Comparison of ENCODE assay signal across 10 cellular contexts in the genomic region with DNA sequence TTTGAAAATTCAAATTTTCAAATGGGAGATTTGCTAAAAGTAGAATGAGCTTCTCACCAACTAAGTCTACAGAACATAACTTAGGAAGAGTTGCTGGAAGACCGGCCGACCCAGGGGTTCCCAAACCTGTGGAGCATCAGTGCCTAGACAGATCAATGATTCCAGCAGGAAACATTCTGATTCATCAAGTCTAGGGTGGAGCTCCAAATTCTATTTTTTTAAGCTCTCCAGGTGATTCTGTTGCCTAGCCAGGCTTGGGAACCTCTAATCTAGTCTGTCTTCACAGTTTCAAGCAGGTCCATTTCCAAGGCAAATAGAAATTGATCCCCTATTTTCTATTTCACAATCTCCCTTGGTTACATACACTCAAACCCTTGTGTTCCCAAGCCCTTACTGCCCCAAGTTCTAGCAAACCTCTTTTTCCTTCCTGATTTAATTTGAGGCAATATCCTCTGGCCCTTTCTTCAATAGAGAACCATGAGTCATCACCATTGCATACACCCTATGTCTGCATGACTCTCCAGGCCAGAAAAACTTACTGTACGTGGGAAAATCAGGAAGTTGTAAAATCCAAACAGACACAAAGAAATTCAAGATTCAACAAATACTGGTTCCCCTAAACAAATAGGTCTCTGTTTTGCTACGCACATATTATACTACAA. TPM values are rescaled to one million over a fixed set of nuclear protein-coding genes. Genes with fewer than 3 reads are reported as not detected.
A peak's percentile ranks its signal among the peaks of the same experiment; 100 is the strongest.
DNase-seq lines count a peak whose midpoint lies in the region; ATAC-seq, FAIRE-seq and TF ChIP-seq lines count a peak whose summit lies in the region.
"Had no signal": no experiment of that assay in that cellular context is flagged by ENCODE, and none has a peak within 500 bp of the region (broad histone marks: within the 10 kb centered on the region; RNA-seq: fewer than 3 reads in every experiment).

No MANE protein-coding gene starts in this region.

- no peak overlapping the region for H3K9ac ChIP-seq in Loucy (ENCODE audit: low read depth, low read length, poor library complexity, severe bottlenecking)
- no peak overlapping the region for H3K9ac ChIP-seq in K562 (ENCODE audit: insufficient read depth in 1 of 2, low read depth in 2 of 2, low read length in 2 of 2)

- H4K20me1 ChIP-seq in Loucy (ENCODE audit: insufficient read depth, low read length, poor library complexity, severe bottlenecking) (peaks cover 10% of the 10 kb centered on the region), K562 (replicated peaks; ENCODE audit: control insufficient read depth, insufficient read depth, low read length) (no peaks in the 10 kb centered on the region)

- H3K27me3 ChIP-seq in Loucy (ENCODE audit: insufficient read depth, low read length, poor library complexity, severe bottlenecking) (no peaks in the 10 kb centered on the region), K562 (ENCODE audit: control insufficient read depth in 2 of 2, insufficient read depth in 2 of 2, low read length in 2 of 2) (no peaks in the 10 kb centered on the region; a peak in 1 of 5 replicates)

- no peaks in the 10 kb centered on the region for H3F3A ChIP-seq in Loucy (ENCODE audit: low read depth)

- no peak overlapping the region; the same call in 2 of the 3 replicates for H3K27ac ChIP-seq in K562 (ENCODE audit: extremely low read depth, low read depth, low read length)

- TF ChIP-seq EP300 in K562 (IDR thresholded peaks at IDR 0.05; ENCODE audit: low read length) = no peak

- H3K9me3 ChIP-seq in Loucy (ENCODE audit: insufficient read depth, low read depth, low read length) (no peaks in the 10 kb centered on the region), K562 (replicated peaks; ENCODE audit: control insufficient read depth, insufficient read depth, low read depth, low read length) (no peaks in the 10 kb centered on the region)

- WGBS in K562 (ENCODE audit: insufficient coverage, low coverage, missing lambda C conversion rate) = 11% methylated on average over 4 of the region's 4 CpGs

- no peak for TF ChIP-seq CTCF in Loucy (conservative IDR thresholded peaks at IDR 0.05; ENCODE audit: low read length)
- no peak for TF ChIP-seq CTCF in K562 (IDR thresholded peaks at IDR 0.05 in 2 of 3, conservative IDR thresholded peaks at IDR 0.05 in 1 of 3; ENCODE audit: insufficient read depth in 2 of 3, low read depth in 1 of 3, low read length in 3 of 3)

- BruUV-seq in K562 (replicated peaks; lab: Mats Ljungman, UMichigan) = no TSS peak

- H3K4me2 ChIP-seq in Loucy (ENCODE audit: low read depth, low read length, poor library complexity, severe bottlenecking) = peak overlapping the region; percentile 45
- no peak overlapping the region for H3K4me2 ChIP-seq in K562 (ENCODE audit: insufficient read depth, low read length)

- peak; percentile 63 for DNase-seq in AG08395 (ENCODE audit: low spot score)
- DNase-seq in K562 (ENCODE audit: extremely low read depth in 1 of 4, low spot score in 3 of 4) = no peak
- DNase-seq in left lobe of liver (ENCODE audit: low spot score) = no peak
- no peak for DNase-seq in frontal cortex (ENCODE audit: low spot score in 2 of 2)
- no peak for DNase-seq in activated T-cell treated with anti-CD3 and anti-CD28 coated beads, Interleukin-2, amount 50 U/mL, for 1 hour
- DNase-seq: effector CD4-positive, alpha-beta T cell; Karpas-422 had no signal

- no peaks in the 10 kb centered on the region for H3K9me1 ChIP-seq in K562 (ENCODE audit: control insufficient read depth, insufficient read depth, low read length)

- H3K4me1 ChIP-seq in Loucy (ENCODE audit: insufficient read depth, low read length, poor library complexity, severe bottlenecking) (peaks cover 50% of the 10 kb centered on the region), K562 (replicated peaks in 1 of 2; ENCODE audit: control insufficient read depth in 2 of 2, insufficient read depth in 2 of 2, low read length in 2 of 2) (no peaks in the 10 kb centered on the region; a peak in 1 of 5 replicates)

- H3K4me3 ChIP-seq in Loucy (ENCODE audit: low read length, poor library complexity, severe bottlenecking) (peak overlapping the region; percentile 16), K562 (no peak overlapping the region)

- no peaks in the 10 kb centered on the region for H3K9me2 ChIP-seq in Loucy (replicated peaks; ENCODE audit: low read depth, low read length)

- H3K36me3 ChIP-seq in Loucy (ENCODE audit: insufficient read depth, low read length) (peaks cover 5% of the 10 kb centered on the region; the same call in 1 of the 2 replicates), K562 (ENCODE audit: control insufficient read depth, insufficient read depth, low read length) (no peaks in the 10 kb centered on the region)

- intact Hi-C loops in K562 (cut with micrococcal nuclease) = no loop called here

- ATAC-seq in K562 (peak; percentile 62), left lobe of liver (peak; percentile 54), GM19397 (IDR thresholded peaks at IDR 0.05; ENCODE audit: unreplicated experiment) (no peak), GM18861 (IDR thresholded peaks at IDR 0.05; ENCODE audit: unreplicated experiment) (no peak)

- CTCF ChIA-PET in K562 (lab: Yijun Ruan, JAX; ENCODE audit: low intra/inter-chr PET ratio) = no interaction called here

- H2AFZ ChIP-seq in Loucy (ENCODE audit: low read length) = no peak overlapping the region
- no peak overlapping the region for H2AFZ ChIP-seq in K562 (ENCODE audit: low read depth, low read length)

- H3K79me2 ChIP-seq in Loucy (ENCODE audit: insufficient read depth, low read length) (peaks cover 95% of the 10 kb centered on the region), K562 (ENCODE audit: control insufficient read depth, insufficient read depth, low read length) (peaks cover 27% of the 10 kb centered on the region)

- no peak for TF ChIP-seq RAD21 in K562 (CRISPR knock-in tag; conservative IDR thresholded peaks at IDR 0.05 in 1 of 2, IDR thresholded peaks at IDR 0.05 in 1 of 2)

- no peak for FAIRE-seq in K562 (lab: Jason Lieb, UNC)
- FAIRE-seq in frontal cortex (lab: Jason Lieb, UNC) = no peak

- POLR2A ChIA-PET in K562 (lab: Yijun Ruan, JAX) = no interaction called here

- TF ChIP-seq POLR2A in K562 (conservative IDR thresholded peaks at IDR 0.05) = no peak

- in situ Hi-C loops in K562 (cut with MboI) = no loop called here

TF ChIP-seq in K562, 482 proteins besides CTCF, POLR2A, EP300 and RAD21 (continues in another document):
- TF ChIP-seq C11orf30 (IDR thresholded peaks at IDR 0.05; ENCODE audit: low read depth) (peak; percentile 41), FOSL1 (tag; conservative IDR thresholded peaks at IDR 0.05) (peak; percentile 83), ELF1 (tag; IDR thresholded peaks at IDR 0.05) (peak; percentile 43; the same call in 1 of the 2 replicates), JUN (IDR thresholded peaks at IDR 0.05; ENCODE audit: borderline replicate concordance, low read depth, low read length) (peak; percentile 62), JUN (CRISPR knock-in tag; IDR thresholded peaks at IDR 0.05; ENCODE audit: borderline replicate concordance) (no peak), XRCC4 (IDR thresholded peaks at IDR 0.05; ENCODE audit: extremely low read depth, insufficient read depth, insufficient read length) (no peak), ATF1 (CRISPR knock-in tag; IDR thresholded peaks at IDR 0.05) (no peak), ATF1 (tag; IDR thresholded peaks at IDR 0.05) (no peak), ARID1B (IDR thresholded peaks at IDR 0.05) (peak; percentile 26; the same call in 1 of the 2 replicates), DNMT1 (IDR thresholded peaks at IDR 0.05) (no peak), ZNF316 (IDR thresholded peaks at IDR 0.05) (peak; percentile 29; the same call in 1 of the 2 replicates), CEBPB (tag; IDR thresholded peaks at IDR 0.05) (peak; percentile 55; the same call in 1 of the 2 replicates), DPF2 (IDR thresholded peaks at IDR 0.05) (0 out of 2 replicates have a peak, but pooled peaks have one; percentile 46), ZNF695 (CRISPR knock-in tag; IDR thresholded peaks at IDR 0.05) (no peak), MAFF (IDR thresholded peaks at IDR 0.05; ENCODE audit: low read length) (peak; percentile 2; the same call in 1 of the 2 replicates), JUND (IDR thresholded peaks at IDR 0.05; ENCODE audit: borderline replicate concordance, low read depth, low read length) (peak; percentile 82), JUND (tag; IDR thresholded peaks at IDR 0.05; ENCODE audit: borderline replicate concordance, low read depth, low read length) (peak; percentile 78), ATF3 (IDR thresholded peaks at IDR 0.05) (peak; percentile 89), ATF3 (CRISPR knock-in tag; conservative IDR thresholded peaks at IDR 0.05) (no peak)

RNA-seq across cellular contexts. Expression of gene ATXN1, which starts 8.9 kb away (rescaled TPM):
- 1.0 and 1.9 TPM in 2 replicates for total RNA-seq in K562 (2011; cell fraction: chromatin; rRNA removed; ENCODE audit: low replicate concordance)
- total RNA-seq in K562 (2011; cell fraction: nucleolus; rRNA removed) = 1.3 and 1.8 TPM in 2 replicates
- total RNA-seq in K562 (2011; cell fraction: nucleoplasm; rRNA removed) = 0.88 and 1.4 TPM in 2 replicates
- under 0.01 and 0.41 TPM in 2 replicates for total RNA-seq in K562 (2014; rRNA removed)
- 0.29 and 0.47 TPM in 2 replicates for total RNA-seq in K562 (2014; rRNA removed; fragmentation: Illumina TruSeq; extraction: Trizol)
- 0.80 and 0.94 TPM in 2 replicates for total RNA-seq in K562 (2015; rRNA removed; fragmentation: Illumina TruSeq; extraction: Trizol)
- 0.60 and 0.63 TPM in 2 replicates for total RNA-seq in K562 (2021)
- polyA plus RNA-seq in K562 (2011; rRNA removed) = 0.81 and 1.6 TPM in 2 replicates
- polyA plus RNA-seq in K562 (2011; cell fraction: cytosol; rRNA removed) = 1.4 and 2.0 TPM in 2 replicates
- 4.1 and 5.8 TPM in 2 replicates for polyA plus RNA-seq in K562 (2011; cell fraction: nucleus; rRNA removed)
- polyA plus RNA-seq in K562 (2012) = 1.9 and 2.3 TPM in 2 replicates
- polyA plus RNA-seq in K562 (2014; fragmentation: Illumina TruSeq; extraction: Trizol) = 0.37 and 0.46 TPM in 2 replicates
- 1 to 10 TPM in 1 of 2 experiments, under 1 TPM in 1; 0.58 to 1.2 TPM for polyA plus RNA-seq in K562 (2014; fragmentation: Nextera tagmentation; extraction: Ambion mirVana)
- polyA plus RNA-seq in K562 (2014; rRNA removed) = 0.15 and 1.9 TPM in 2 replicates
- 0.81 and 2.5 TPM in 2 replicates for polyA minus RNA-seq in K562 (2011; rRNA and poly(A)+ RNA removed)
- 1.4 and 2.0 TPM in 2 replicates for polyA minus RNA-seq in K562 (2011; cell fraction: cytosol; rRNA and poly(A)+ RNA removed)
- polyA minus RNA-seq in K562 (2011; cell fraction: nucleus; rRNA and poly(A)+ RNA removed) = 1.1 TPM in 2 replicates
- 29.5 TPM for total RNA-seq in left lobe of liver
- total RNA-seq in frontal cortex = 52.2 TPM

Comparison
In these comparisons a context has a peak if more than half of its experiments do, and no peak if none do; other contexts are left out.
1. ATAC-seq: peak in K562 (single experiment) and left lobe of liver (single experiment); none in GM19397 (single experiment) and GM18861 (single experiment).
2. RNA of gene ATXN1, which starts 8.9 kb away (total RNA-seq): 52.2 TPM in frontal cortex (single experiment) and 29.5 TPM in left lobe of liver (single experiment); under 0.01 to 1.9 TPM in K562; every median in the first group is over 10 times any median in the second.